1 cellular context compared by ENCODE assay signal in genomic region chr17:42101513-42102292, GRCh38.
TF ChIP-seq lines count a peak whose summit lies in the region.

No MANE protein-coding gene starts in this region.

TF ChIP-seq in H1, 55 proteins besides CTCF, POLR2A, EP300 and RAD21:
- 0 out of 2 replicates have a peak, but pooled peaks have one; percentile 21 for TF ChIP-seq USF2 (IDR thresholded peaks at IDR 0.05; ENCODE audit: low read length)
- 0 out of 2 replicates have a peak, but pooled peaks have one; percentile 8 for TF ChIP-seq PHF8 (conservative IDR thresholded peaks at IDR 0.05; ENCODE audit: low read depth, low read length)
- TF ChIP-seq ATF3 (IDR thresholded peaks at IDR 0.05; ENCODE audit: insufficient read depth, low read depth, low read length): no peak
- 0 out of 2 replicates have a peak, but pooled peaks have one; percentile 28 for TF ChIP-seq TBP (IDR thresholded peaks at IDR 0.05; ENCODE audit: low read depth, low read length)
- TF ChIP-seq KDM1A (IDR thresholded peaks at IDR 0.05; ENCODE audit: borderline replicate concordance, low read length): no peak
- 0 out of 2 replicates have a peak, but pooled peaks have one; percentile 37 for TF ChIP-seq CREB1 (IDR thresholded peaks at IDR 0.05)
- TF ChIP-seq JUND (IDR thresholded peaks at IDR 0.05; ENCODE audit: low read length): peak; percentile 75
- TF ChIP-seq SP2 (IDR thresholded peaks at IDR 0.05; ENCODE audit: low read length): no peak
- TF ChIP-seq GABPA (IDR thresholded peaks at IDR 0.05; ENCODE audit: borderline replicate concordance, insufficient read depth, low read length): peak; percentile 41; the same call in 1 of the 2 replicates
- peak in 1 of 2 experiments; percentile 78; a peak in 1 of 4 replicates for TF ChIP-seq SIN3A (conservative IDR thresholded peaks at IDR 0.05 in 1 of 2, IDR thresholded peaks at IDR 0.05 in 1 of 2; ENCODE audit: low read depth in 1 of 2, low read length in 2 of 2)
- TF ChIP-seq SIRT6 (IDR thresholded peaks at IDR 0.05; ENCODE audit: low read length): no peak
- 0 out of 2 replicates have a peak, but pooled peaks have one; percentile 28 for TF ChIP-seq MAX (IDR thresholded peaks at IDR 0.05)
